8 cellular contexts compared by ENCODE assay signal in the genomic region with DNA sequence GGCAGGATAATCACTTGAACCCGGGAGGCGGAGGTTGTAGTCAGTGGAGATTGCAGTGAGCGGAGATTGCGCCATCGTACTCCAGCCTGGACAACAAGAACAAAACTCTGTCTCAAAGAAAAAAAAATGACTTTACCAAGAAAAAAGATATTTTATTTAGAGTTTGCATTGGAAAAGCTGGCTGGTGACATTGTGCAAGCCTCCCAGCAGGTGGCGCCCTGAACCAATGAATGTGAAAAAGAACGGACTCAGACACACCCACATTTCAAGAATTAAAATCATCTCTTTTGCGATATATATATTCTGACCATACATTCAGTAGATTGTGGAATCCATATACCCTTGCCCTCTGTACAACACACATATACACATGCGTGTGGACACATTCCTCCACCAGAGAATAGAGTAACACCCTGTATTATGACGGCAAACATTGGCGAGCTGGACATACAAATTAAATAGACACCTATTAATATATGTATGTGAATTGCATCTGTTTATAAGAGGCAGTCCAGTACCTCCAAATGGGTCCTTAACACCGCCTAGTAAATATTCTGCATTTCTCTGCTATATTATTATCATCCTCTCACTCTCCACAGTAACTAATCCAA. TPM values are rescaled to one million over a fixed set of nuclear protein-coding genes. Genes with fewer than 3 reads are reported as not detected.
DNase-seq lines count a peak whose midpoint lies in the region; ATAC-seq and TF ChIP-seq lines count a peak whose summit lies in the region.

No MANE protein-coding gene starts in this region.

- H3K9me3 Mint-ChIP-seq in Calu3 (ENCODE audit: low read depth, unreplicated experiment) (no peaks in the 10 kb centered on the region), neural crest cell (no peaks in the 10 kb centered on the region)
- no peaks in the 10 kb centered on the region for H3K9me3 Mint-ChIP-seq in activated T-cell treated with anti-CD3 and anti-CD28 coated beads, Interleukin-2, amount 50 U/mL, for 4 hours

- H3K36me3 Mint-ChIP-seq in Calu3 (ENCODE audit: insufficient read depth, unreplicated experiment): no peaks in the 10 kb centered on the region
- H3K36me3 Mint-ChIP-seq in activated T-cell treated with anti-CD3 and anti-CD28 coated beads, Interleukin-2, amount 50 U/mL, for 4 hours (ENCODE audit: insufficient read depth): no peaks in the 10 kb centered on the region
- no peaks in the 10 kb centered on the region for H3K36me3 Mint-ChIP-seq in neural crest cell (ENCODE audit: low read depth)

- intact Hi-C loops in Calu3 (cut with micrococcal nuclease; ENCODE audit: unreplicated experiment) (loop anchor here (1.0 to 10.0 kb wide), 5 partner anchors 66 to 1155 kb away; a partner anchor contains a TSS), Panc1 (cut with micrococcal nuclease; ENCODE audit: unreplicated experiment) (loop anchor here (2.0 kb wide), 1 partner anchor 78 kb away; no protein-coding TSS in a partner anchor)

- CTCF ChIA-PET in Calu3 (lab: Charles Lee) (interaction anchor here (0.7 to 2.8 kb wide), 11 partner anchors 10 to 1276 kb away, joined by 3 to 16 read pairs (median 6); no protein-coding TSS in a partner anchor), Panc1 (lab: Charles Lee) (interaction anchor here (0.7 to 1.3 kb wide), 5 partner anchors 42 to 83 kb away, joined by 3 to 12 read pairs (median 9); no protein-coding TSS in a partner anchor)

- H3K4me1 Mint-ChIP-seq in Calu3 (ENCODE audit: low read depth, unreplicated experiment): no peaks in the 10 kb centered on the region
- no peaks in the 10 kb centered on the region for H3K4me1 Mint-ChIP-seq in activated T-cell treated with anti-CD3 and anti-CD28 coated beads, Interleukin-2, amount 50 U/mL, for 4 hours (ENCODE audit: low read depth)
- no peaks in the 10 kb centered on the region for H3K4me1 Mint-ChIP-seq in neural crest cell

- H3K4me3 Mint-ChIP-seq in Calu3 (ENCODE audit: low read depth, unreplicated experiment) (no peak overlapping the region), neural crest cell (no peak overlapping the region)
- H3K4me3 Mint-ChIP-seq in activated T-cell treated with anti-CD3 and anti-CD28 coated beads, Interleukin-2, amount 50 U/mL, for 4 hours: no peak overlapping the region

- BruUV-seq in Calu3 (replicated peaks; lab: Mats Ljungman, UMichigan) (no TSS peak), Panc1 (replicated peaks; lab: Mats Ljungman, UMichigan) (no TSS peak)

- H3K27me3 Mint-ChIP-seq in Calu3 (ENCODE audit: unreplicated experiment) (no peaks in the 10 kb centered on the region), neural crest cell (ENCODE audit: low read depth) (no peaks in the 10 kb centered on the region)
- H3K27me3 Mint-ChIP-seq in activated T-cell treated with anti-CD3 and anti-CD28 coated beads, Interleukin-2, amount 50 U/mL, for 4 hours (ENCODE audit: low read depth): peaks cover 13% of the 10 kb centered on the region

- no peak overlapping the region for H3K4me3 ChIP-seq in Panc1 (ENCODE audit: low read depth in 2 of 2, low read length in 2 of 2)

- no peaks in the 10 kb centered on the region for H3K36me3 ChIP-seq in Panc1 (ENCODE audit: control insufficient read depth, insufficient read depth, low read length)

- in situ Hi-C loops in Panc1 (cut with HindIII; ENCODE audit: low pct_unique_long_range_greater_than_20kb, low sequenced_read_pairs): no loop called here

- POLR2A ChIA-PET in Panc1 (lab: Charles Lee): interaction anchor here (0.6 to 0.7 kb wide), 2 partner anchors 81 to 792 kb away, joined by 3 to 9 read pairs; no protein-coding TSS in a partner anchor

- ATAC-seq in HG02885 (IDR thresholded peaks at IDR 0.05; ENCODE audit: poor library complexity, unreplicated experiment): peak; percentile 59
- ATAC-seq in Panc1: peak; percentile 82
- peak in 1 of 2 donors; percentile 38 for ATAC-seq in activated T-cell treated with anti-CD3 and anti-CD28 coated beads, Interleukin-2, amount 50 U/mL, for 4 hours
- ATAC-seq in GM19455 (IDR thresholded peaks at IDR 0.05; ENCODE audit: unreplicated experiment): no peak

- peaks cover 10% of the 10 kb centered on the region; the same call in 1 of the 2 replicates for H3K27me3 ChIP-seq in Panc1 (ENCODE audit: control insufficient read depth, insufficient read depth, low read length)

- no peaks in the 10 kb centered on the region for H3K4me1 ChIP-seq in Panc1 (ENCODE audit: control insufficient read depth, insufficient read depth, low read length)

- H3K9me3 ChIP-seq in Panc1 (ENCODE audit: control insufficient read depth, insufficient read depth, low read depth, low read length): no peaks in the 10 kb centered on the region

- H3K27ac Mint-ChIP-seq in Calu3 (ENCODE audit: unreplicated experiment): no peak overlapping the region
- no peak overlapping the region for H3K27ac Mint-ChIP-seq in neural crest cell (ENCODE audit: unreplicated experiment)

- TF ChIP-seq CTCF in Calu3 (IDR thresholded peaks at IDR 0.05; ENCODE audit: unreplicated experiment) (peak; percentile 89), Panc1 (IDR thresholded peaks at IDR 0.05) (peak; percentile 91), neural crest cell (conservative IDR thresholded peaks at IDR 0.05) (peak; percentile 93)

- no peak overlapping the region for H3K27ac ChIP-seq in Panc1 (ENCODE audit: low read length)

- DNase-seq in Calu3: peak; percentile 85
- DNase-seq in Panc1 (ENCODE audit: low read depth, low spot score): peak; percentile 36
- peak; percentile 56 for DNase-seq in activated T-cell treated with anti-CD3 and anti-CD28 coated beads, Interleukin-2, amount 50 U/mL, for 4 hours
- DNase-seq in fibroblast of peridontal ligament (ENCODE audit: extremely low read depth): peak; percentile 72
- DNase-seq in neural crest cell (ENCODE audit: low read depth, low spot score): peak; percentile 76
- DNase-seq in stromal cell of bone marrow (ENCODE audit: low read depth): peak; percentile 46

RNA-seq across cellular contexts. Expression of a gene that starts 39.0 kb away (rescaled TPM):
- total RNA-seq in Calu3 (2022): not detected in 2 replicates
- 0.28 TPM for total RNA-seq in Panc1 (2021; ENCODE audit: unreplicated experiment)
- polyA plus RNA-seq in Panc1 (2012; ENCODE audit: insufficient read length): not detected
- not detected for total RNA-seq in activated T-cell treated with anti-CD3 and anti-CD28 coated beads, Interleukin-2, amount 50 U/mL, for 4 hours
- total RNA-seq in neural crest cell: 10.0 and 10.4 TPM in 2 replicates

RNA-seq across cellular contexts. Expression of a gene that starts 55.8 kb away (rescaled TPM):
- total RNA-seq in Calu3 (2022) (not detected in 2 replicates), Panc1 (2021; ENCODE audit: unreplicated experiment) (not detected), neural crest cell (3.9 and 5.7 TPM in 2 replicates)
- not detected for polyA plus RNA-seq in Panc1 (2012; ENCODE audit: insufficient read length)
- total RNA-seq in activated T-cell treated with anti-CD3 and anti-CD28 coated beads, Interleukin-2, amount 50 U/mL, for 4 hours: 10 to 100 TPM; 24.7 to 58.8 (median 36.4) TPM
